Comparison of ENCODE assay signal across 8 cellular contexts in genomic region chr19:13797058-13797440, GRCh38. TPM values are rescaled to one million over a fixed set of nuclear protein-coding genes. Genes with fewer than 3 reads are reported as not detected.
DNase-seq lines count a peak whose midpoint lies in the region; ATAC-seq and TF ChIP-seq lines count a peak whose summit lies in the region.

No MANE protein-coding gene starts in this region.

- peaks cover 0 to 6% (median 0%) of the 10 kb centered on the region in 3 donors for H3K36me3 Mint-ChIP-seq in CD8-positive, alpha-beta memory T cell
- peaks cover 10% of the 10 kb centered on the region for H3K36me3 Mint-ChIP-seq in progenitor cell of endocrine pancreas (ENCODE audit: insufficient read depth)

- H4K20me1 ChIP-seq in fibroblast of lung (ENCODE audit: control insufficient read depth, extremely low read depth, insufficient read depth, low read length), result no peaks in the 10 kb centered on the region

- H3K9me3 Mint-ChIP-seq in CD8-positive, alpha-beta memory T cell, result no peaks in the 10 kb centered on the region
- H3K9me3 Mint-ChIP-seq in progenitor cell of endocrine pancreas (ENCODE audit: low read depth), result no peaks in the 10 kb centered on the region

- H3K27me3 ChIP-seq in CD8-positive, alpha-beta memory T cell (ENCODE audit: insufficient read depth, low read length, poor library complexity, severe bottlenecking), result no peaks in the 10 kb centered on the region
- H3K27me3 ChIP-seq in RWPE2 (ENCODE audit: insufficient read depth, poor library complexity, severe bottlenecking), result no peaks in the 10 kb centered on the region
- H3K27me3 ChIP-seq in fibroblast of lung (ENCODE audit: control insufficient read depth, insufficient read depth, low read length), result no peaks in the 10 kb centered on the region

- peak overlapping the region in 4 of 8 donors; percentile 63 to 96 (median 82) for H3K27ac Mint-ChIP-seq in CD8-positive, alpha-beta memory T cell
- H3K27ac Mint-ChIP-seq in progenitor cell of endocrine pancreas, result peak overlapping the region; percentile 94

- peak overlapping the region in 5 of 7 donors; percentile 27 to 85 (median 80) for H3K4me3 Mint-ChIP-seq in CD8-positive, alpha-beta memory T cell
- H3K4me3 Mint-ChIP-seq in progenitor cell of endocrine pancreas (ENCODE audit: low read depth), result peak overlapping the region; percentile 84

- H3K9ac ChIP-seq in fibroblast of lung (ENCODE audit: insufficient read depth, low read length), result peak overlapping the region; percentile 3

- no peak for ATAC-seq in RWPE2 (ENCODE audit: low read depth)
- no peak for ATAC-seq in esophagus mucosa

- POLR2A ChIA-PET in CD8-positive, alpha-beta memory T cell (lab: Charles Lee), result interaction anchor here (1.3 to 1.4 kb wide), 2 partner anchors 22 to 49 kb away, joined by 3 read pairs; no protein-coding TSS in a partner anchor

- peaks cover 9% of the 10 kb centered on the region for H3K79me2 ChIP-seq in fibroblast of lung (ENCODE audit: control insufficient read depth, insufficient read depth, low read length)

- no peaks in the 10 kb centered on the region for H3K36me3 ChIP-seq in CD8-positive, alpha-beta memory T cell (ENCODE audit: insufficient read depth, low read length)
- no peaks in the 10 kb centered on the region for H3K36me3 ChIP-seq in RWPE2 (ENCODE audit: low read depth)
- H3K36me3 ChIP-seq in fibroblast of lung (ENCODE audit: control insufficient read depth, insufficient read depth, low read length), result peaks cover 4% of the 10 kb centered on the region

- DNase-seq in CD8-positive, alpha-beta memory T cell, result no peak
- DNase-seq in RWPE2 (ENCODE audit: low spot score) (no peak), fibroblast of lung (ENCODE audit: low read depth in 2 of 2) (no peak), progenitor cell of endocrine pancreas (ENCODE audit: low spot score, unreplicated experiment) (no peak), OCI-M1 (lab: John Stamatoyannopoulos, UW) (no peak), DMS114 treated with DMSO at 0.1 percent for 48 hours (lab: John Stamatoyannopoulos, UW; ENCODE audit: unreplicated experiment) (no peak), cerebellum (ENCODE audit: low spot score) (no peak)

- peak overlapping the region; percentile 78 for H3K4me2 ChIP-seq in fibroblast of lung (ENCODE audit: extremely low read depth, insufficient read depth, low read length)

- no peak overlapping the region for H3K4me3 ChIP-seq in CD8-positive, alpha-beta memory T cell (ENCODE audit: low read length)
- H3K4me3 ChIP-seq in RWPE2 (ENCODE audit: severe bottlenecking) (no peak overlapping the region), fibroblast of lung (replicated peaks in 1 of 4; ENCODE audit: control extremely low read depth in 1 of 4, insufficient read depth in 1 of 4, low read depth in 3 of 4, low read length in 4 of 4) (peak overlapping the region; percentile 6 to 77 (median 31))

- no peaks in the 10 kb centered on the region for H3K27me3 Mint-ChIP-seq in CD8-positive, alpha-beta memory T cell
- no peaks in the 10 kb centered on the region for H3K27me3 Mint-ChIP-seq in progenitor cell of endocrine pancreas

- H3K4me1 Mint-ChIP-seq in CD8-positive, alpha-beta memory T cell, result peaks cover 24 to 38% (median 24%) of the 10 kb centered on the region in 3 donors
- peaks cover 11% of the 10 kb centered on the region for H3K4me1 Mint-ChIP-seq in progenitor cell of endocrine pancreas (ENCODE audit: low read depth)

- TF ChIP-seq CTCF in RWPE2 (IDR thresholded peaks at IDR 0.05; ENCODE audit: poor library complexity, severe bottlenecking), result no peak
- no peak for TF ChIP-seq CTCF in fibroblast of lung (conservative IDR thresholded peaks at IDR 0.05 in 1 of 2, IDR thresholded peaks at IDR 0.05 in 1 of 2; ENCODE audit: low read depth in 1 of 2, low read length in 2 of 2)
- no peak for TF ChIP-seq CTCF in progenitor cell of endocrine pancreas (IDR thresholded peaks at IDR 0.05; ENCODE audit: unreplicated experiment)

- H3K27ac ChIP-seq in CD8-positive, alpha-beta memory T cell (ENCODE audit: low read depth, low read length), result no peak overlapping the region
- H3K27ac ChIP-seq in RWPE2 (ENCODE audit: poor library complexity, severe bottlenecking) (peak overlapping the region; percentile 91), fibroblast of lung (ENCODE audit: insufficient read depth, low read length) (peak overlapping the region; percentile 89)

- no peaks in the 10 kb centered on the region for H3K9me3 ChIP-seq in CD8-positive, alpha-beta memory T cell (ENCODE audit: low read length)
- H3K9me3 ChIP-seq in RWPE2 (ENCODE audit: severe bottlenecking) (no peaks in the 10 kb centered on the region), fibroblast of lung (ENCODE audit: control insufficient read depth, insufficient read depth, low read depth, low read length) (no peaks in the 10 kb centered on the region)

- CTCF ChIA-PET in CD8-positive, alpha-beta memory T cell (lab: Charles Lee), result interaction anchor here (0.7 to 2.1 kb wide), 5 partner anchors 9 to 340 kb away, joined by 3 to 11 read pairs (median 4); partner anchors contain the start of gene ASF1B

- peaks cover 19% of the 10 kb centered on the region for H3K4me1 ChIP-seq in CD8-positive, alpha-beta memory T cell (ENCODE audit: insufficient read depth, low read length)
- peaks cover 13% of the 10 kb centered on the region for H3K4me1 ChIP-seq in RWPE2 (ENCODE audit: insufficient read depth, poor library complexity, severe bottlenecking)
- H3K4me1 ChIP-seq in fibroblast of lung (ENCODE audit: control insufficient read depth, extremely low read depth, insufficient read depth, low read length), result peaks cover 13% of the 10 kb centered on the region

- no peak overlapping the region for H2AFZ ChIP-seq in fibroblast of lung (ENCODE audit: low read length)

RNA-seq across cellular contexts. Expression of gene ZSWIM4, which starts 1.8 kb away (rescaled TPM):
- total RNA-seq in CD8-positive, alpha-beta memory T cell, result 1 to 10 TPM; 4.4 to 4.8 TPM
- polyA plus RNA-seq in CD8-positive, alpha-beta memory T cell, result 1.6 TPM
- total RNA-seq in fibroblast of lung (5.6 and 6.7 TPM in 2 replicates), progenitor cell of endocrine pancreas (30.9 and 34.6 TPM in 2 replicates), esophagus mucosa (10.9 TPM), cerebellum (13.6 TPM)
- polyA plus RNA-seq in fibroblast of lung, result 1.6 and 2.0 TPM in 2 replicates
- polyA plus RNA-seq in fibroblast of lung (2012), result 2.8 and 3.3 TPM in 2 replicates
- 4.4 and 6.1 TPM in 2 replicates for polyA minus RNA-seq in fibroblast of lung (ENCODE audit: low replicate concordance)

RNA-seq across cellular contexts. Expression of gene C19orf53, which starts 22.8 kb away (rescaled TPM):
- total RNA-seq in CD8-positive, alpha-beta memory T cell, result 100 to 1,000 TPM; 131 to 163 TPM
- polyA plus RNA-seq in CD8-positive, alpha-beta memory T cell, result 239 TPM
- 50.1 and 58.8 TPM in 2 replicates for total RNA-seq in fibroblast of lung
- polyA plus RNA-seq in fibroblast of lung, result 146 and 206 TPM in 2 replicates
- 292 and 381 TPM in 2 replicates for polyA plus RNA-seq in fibroblast of lung (2012)
- 139 and 187 TPM in 2 replicates for polyA minus RNA-seq in fibroblast of lung (ENCODE audit: low replicate concordance)
- total RNA-seq in progenitor cell of endocrine pancreas, result 78.4 and 90.1 TPM in 2 replicates
- 60.2 TPM for total RNA-seq in esophagus mucosa
- 15.5 TPM for total RNA-seq in cerebellum

RNA-seq across cellular contexts. Expression of gene MRI1, which starts 32.7 kb away (rescaled TPM):
- total RNA-seq in CD8-positive, alpha-beta memory T cell, result 10 to 100 TPM; 42.4 to 43.5 TPM
- 19.0 TPM for polyA plus RNA-seq in CD8-positive, alpha-beta memory T cell
- 17.7 and 20.3 TPM in 2 replicates for total RNA-seq in fibroblast of lung
- polyA plus RNA-seq in fibroblast of lung, result 5.2 and 17.1 TPM in 2 replicates
- 6.2 and 17.7 TPM in 2 replicates for polyA plus RNA-seq in fibroblast of lung (2012)
- 7.2 and 26.5 TPM in 2 replicates for polyA minus RNA-seq in fibroblast of lung (ENCODE audit: low replicate concordance)
- total RNA-seq in progenitor cell of endocrine pancreas, result 20.3 and 23.0 TPM in 2 replicates
- 22.4 TPM for total RNA-seq in esophagus mucosa
- 22.1 TPM for total RNA-seq in cerebellum

Comparison
In these comparisons a context has a peak if more than half of its experiments do, and no peak if none do; other contexts are left out.
1. H3K4me3 ChIP-seq: peak in fibroblast of lung (4 of 4); none in CD8-positive, alpha-beta memory T cell (single experiment) and RWPE2 (single experiment).